15 cellular contexts compared by ENCODE assay signal in the genomic region with DNA sequence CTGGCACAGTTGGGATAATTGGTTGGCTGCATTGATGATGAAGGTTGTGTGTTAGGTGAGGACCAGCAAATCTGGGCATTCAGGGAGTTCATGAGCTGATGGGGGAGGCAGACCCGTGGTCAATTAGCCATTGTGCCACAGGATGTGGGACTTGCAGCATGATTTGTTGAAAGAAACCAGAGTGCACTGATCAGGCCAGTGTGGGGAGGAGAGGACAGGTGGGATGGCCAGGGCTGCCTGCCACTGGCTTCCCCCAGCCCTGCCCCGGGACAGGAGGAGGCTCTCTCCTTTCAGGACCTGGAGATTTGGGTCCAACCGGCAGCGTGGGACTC. TPM values are rescaled to one million over a fixed set of nuclear protein-coding genes. Genes with fewer than 3 reads are reported as not detected.
DNase-seq lines count a peak whose midpoint lies in the region; ATAC-seq, FAIRE-seq and TF ChIP-seq lines count a peak whose summit lies in the region.
"Had no signal": no experiment of that assay in that cellular context is flagged by ENCODE, and none has a peak within 500 bp of the region (broad histone marks: within the 10 kb centered on the region; RNA-seq: fewer than 3 reads in every experiment).

No MANE protein-coding gene starts in this region.

- H3K79me2 ChIP-seq in SK-N-SH (ENCODE audit: insufficient read depth) = peaks cover 92% of the 10 kb centered on the region

- no peak overlapping the region for H3K9ac ChIP-seq in SK-N-SH

- peaks cover 81% of the 10 kb centered on the region for H4K20me1 ChIP-seq in SK-N-SH (ENCODE audit: insufficient read depth)

- FAIRE-seq in GM12892 (lab: Jason Lieb, UNC) = no peak

- CTCF ChIA-PET in SK-N-SH (lab: Yijun Ruan, JAX) = interaction anchor here (4.2 kb wide), 1 partner anchor 108 kb away, joined by 28 read pairs; no protein-coding TSS in a partner anchor

- DNase-seq in SK-N-SH = peak; percentile 27
- no peak for DNase-seq in dorsolateral prefrontal cortex
- DNase-seq in myocyte (ENCODE audit: low read depth) = peak; percentile 40
- DNase-seq in upper lobe of right lung = no peak
- DNase-seq in GM12892 (ENCODE audit: insufficient read length) = no peak
- DNase-seq: 8988T; activated CD4-positive, alpha-beta memory T cell treated with anti-CD3 and anti-CD28 coated beads, Interleukin-2, amount 10 ng/mL, durations not matched to agents 7 days and 5 days; amniotic stem cell; GF-D8; GOT3; NCI-H2029 treated with DMSO at 0.1 percent for 48 hours; SHP77 treated with DMSO at 0.1 percent for 48 hours had no signal

- H2AFZ ChIP-seq in SK-N-SH (ENCODE audit: low read depth) = no peak overlapping the region

- H3F3A ChIP-seq in SK-N-SH (replicated peaks; ENCODE audit: insufficient read depth) = no peaks in the 10 kb centered on the region

- H3K27ac ChIP-seq in SK-N-SH (ENCODE audit: low read depth in 2 of 2, low read length in 1 of 2) = peak overlapping the region in 1 of 2 experiments; percentile 39; a peak in 1 of 4 replicates
- H3K27ac ChIP-seq in dorsolateral prefrontal cortex = peak overlapping the region in 43 of 59 donors; percentile 5 to 95 (median 59)
- H3K27ac ChIP-seq in upper lobe of right lung = peak overlapping the region; percentile 65

- H3K36me3 ChIP-seq in SK-N-SH (replicated peaks in 1 of 2; ENCODE audit: control insufficient read depth in 1 of 2, insufficient read depth in 2 of 2, low read length in 1 of 2) (no peaks in the 10 kb centered on the region), upper lobe of right lung (no peaks in the 10 kb centered on the region)

- peak overlapping the region; percentile 1; the same call in 1 of the 2 replicates for H3K4me2 ChIP-seq in SK-N-SH

- POLR2A ChIA-PET in SK-N-SH (lab: Yijun Ruan, JAX) = no interaction called here

- H3K9me3 ChIP-seq in SK-N-SH (no peaks in the 10 kb centered on the region), upper lobe of right lung (no peaks in the 10 kb centered on the region)

- H3K4me3 ChIP-seq in SK-N-SH (ENCODE audit: low read depth in 2 of 2, low read length in 1 of 2) (no peak overlapping the region), dorsolateral prefrontal cortex (peak overlapping the region in 21 of 59 donors; percentile 0 to 41 (median 23)), upper lobe of right lung (no peak overlapping the region)

- TF ChIP-seq CTCF in SK-N-SH (IDR thresholded peaks at IDR 0.05) (no peak), dorsolateral prefrontal cortex (IDR thresholded peaks at IDR 0.05 in 54 of 56, conservative IDR thresholded peaks at IDR 0.05 in 2 of 56; ENCODE audit: low read depth in 1 of 56, partially characterized antibody in 56 of 56) (no peak), upper lobe of right lung (IDR thresholded peaks at IDR 0.05) (no peak)

- WGBS in SK-N-SH (ENCODE audit: low lambda C conversion rate) = 91% methylated on average over 4 of the region's 4 CpGs

- H3K4me1 ChIP-seq in SK-N-SH (ENCODE audit: control insufficient read depth in 1 of 2, insufficient read depth in 2 of 2, low read depth in 1 of 2, low read length in 1 of 2) = peaks cover 16 to 38% of the 10 kb centered on the region in 2 experiments; a peak in 3 of 4 replicates
- peaks cover 25% of the 10 kb centered on the region for H3K4me1 ChIP-seq in upper lobe of right lung

- ATAC-seq in SK-N-SH treated with all-trans-retinoic acid at 6 μM for 48 hours (no peak), upper lobe of right lung (no peak), HG03175 (IDR thresholded peaks at IDR 0.05; ENCODE audit: unreplicated experiment) (no peak), GM18502 (IDR thresholded peaks at IDR 0.05; ENCODE audit: poor library complexity, unreplicated experiment) (no peak)

- H3K9me2 ChIP-seq in SK-N-SH = no peaks in the 10 kb centered on the region

- intact Hi-C loops in dorsolateral prefrontal cortex (cut with DNase I) = loop anchor here (5.0 kb wide), 2 partner anchors 34 to 79 kb away; no protein-coding TSS in a partner anchor
- intact Hi-C loops in upper lobe of right lung (cut with DNase I) = no loop called here

- TF ChIP-seq EP300 in SK-N-SH (IDR thresholded peaks at IDR 0.05; ENCODE audit: borderline replicate concordance in 1 of 2, low read depth in 1 of 2, low read length in 1 of 2) = no peak

- no peaks in the 10 kb centered on the region for H3K27me3 ChIP-seq in SK-N-SH (ENCODE audit: insufficient read depth)
- H3K27me3 ChIP-seq in dorsolateral prefrontal cortex = no peaks in the 10 kb centered on the region
- no peaks in the 10 kb centered on the region for H3K27me3 ChIP-seq in upper lobe of right lung

- no peak for TF ChIP-seq RAD21 in SK-N-SH (IDR thresholded peaks at IDR 0.05; ENCODE audit: low read length)

- TF ChIP-seq POLR2A in GM12892 (IDR thresholded peaks at IDR 0.05; ENCODE audit: low read depth, low read length) = no peak

TF ChIP-seq in SK-N-SH, 30 proteins besides CTCF, POLR2A, EP300 and RAD21:
- TF ChIP-seq, protein P1, sequence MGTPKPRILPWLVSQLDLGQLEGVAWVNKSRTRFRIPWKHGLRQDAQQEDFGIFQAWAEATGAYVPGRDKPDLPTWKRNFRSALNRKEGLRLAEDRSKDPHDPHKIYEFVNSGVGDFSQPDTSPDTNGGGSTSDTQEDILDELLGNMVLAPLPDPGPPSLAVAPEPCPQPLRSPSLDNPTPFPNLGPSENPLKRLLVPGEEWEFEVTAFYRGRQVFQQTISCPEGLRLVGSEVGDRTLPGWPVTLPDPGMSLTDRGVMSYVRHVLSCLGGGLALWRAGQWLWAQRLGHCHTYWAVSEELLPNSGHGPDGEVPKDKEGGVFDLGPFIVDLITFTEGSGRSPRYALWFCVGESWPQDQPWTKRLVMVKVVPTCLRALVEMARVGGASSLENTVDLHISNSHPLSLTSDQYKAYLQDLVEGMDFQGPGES (IDR thresholded peaks at IDR 0.05; ENCODE audit: low read depth, low read length) = no peak
- TF ChIP-seq TEAD4 (IDR thresholded peaks at IDR 0.05; ENCODE audit: borderline replicate concordance, insufficient read depth) (no peak), RXRA (IDR thresholded peaks at IDR 0.05; ENCODE audit: borderline replicate concordance, low read depth) (no peak), YY1 (IDR thresholded peaks at IDR 0.05; ENCODE audit: low read depth) (no peak)

TF ChIP-seq in SK-N-SH treated with all-trans-retinoic acid at 6 μM for 48 hours, 23 proteins besides CTCF, POLR2A, EP300 and RAD21:
- TF ChIP-seq GLIS3 (CRISPR knock-in tag; IDR thresholded peaks at IDR 0.05) (no peak), ESRRG (CRISPR knock-in tag; IDR thresholded peaks at IDR 0.05) (no peak), TCF4 (CRISPR knock-in tag; IDR thresholded peaks at IDR 0.05; ENCODE audit: borderline replicate concordance) (no peak), BACH2 (CRISPR knock-in tag; IDR thresholded peaks at IDR 0.05; ENCODE audit: borderline replicate concordance) (no peak)
- TF ChIP-seq, protein P2, sequence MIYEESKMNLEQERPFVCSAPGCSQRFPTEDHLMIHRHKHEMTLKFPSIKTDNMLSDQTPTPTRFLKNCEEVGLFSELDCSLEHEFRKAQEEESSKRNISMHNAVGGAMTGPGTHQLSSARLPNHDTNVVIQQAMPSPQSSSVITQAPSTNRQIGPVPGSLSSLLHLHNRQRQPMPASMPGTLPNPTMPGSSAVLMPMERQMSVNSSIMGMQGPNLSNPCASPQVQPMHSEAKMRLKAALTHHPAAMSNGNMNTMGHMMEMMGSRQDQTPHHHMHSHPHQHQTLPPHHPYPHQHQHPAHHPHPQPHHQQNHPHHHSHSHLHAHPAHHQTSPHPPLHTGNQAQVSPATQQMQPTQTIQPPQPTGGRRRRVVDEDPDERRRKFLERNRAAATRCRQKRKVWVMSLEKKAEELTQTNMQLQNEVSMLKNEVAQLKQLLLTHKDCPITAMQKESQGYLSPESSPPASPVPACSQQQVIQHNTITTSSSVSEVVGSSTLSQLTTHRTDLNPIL (CRISPR knock-in tag; IDR thresholded peaks at IDR 0.05; ENCODE audit: low read depth) = no peak
TF ChIP-seq in SK-N-SH treated with all-trans-retinoic acid at 6 μM for 48 hours: peak in this region for 0.

RNA-seq across cellular contexts. Expression of a gene that starts 4.3 kb away (rescaled TPM):
- polyA plus RNA-seq in SK-N-SH (2012; rRNA removed) = 9.6 and 14.3 TPM in 2 replicates
- polyA plus RNA-seq in SK-N-SH (2012; cell fraction: cytosol; rRNA removed) = 8.6 and 11.9 TPM in 2 replicates
- polyA plus RNA-seq in SK-N-SH (2012; cell fraction: nucleus; rRNA removed) = 19.0 and 26.1 TPM in 2 replicates
- total RNA-seq in dorsolateral prefrontal cortex (100 to 1,000 TPM; 111 to 263 (median 148) TPM), myocyte (14.5 and 22.7 TPM in 2 replicates), upper lobe of right lung (24.3 TPM)
- 13.4 TPM for polyA plus RNA-seq in myocyte (2012)
- 21.0 TPM for polyA plus RNA-seq in GM12892 (2012; ENCODE audit: missing spikeins)

RNA-seq across cellular contexts. Expression of a gene that starts 39.3 kb away (rescaled TPM):
- polyA plus RNA-seq in SK-N-SH (2012; rRNA removed) = 31.2 and 36.1 TPM in 2 replicates
- polyA plus RNA-seq in SK-N-SH (2012; cell fraction: cytosol; rRNA removed) = 28.8 and 34.3 TPM in 2 replicates
- polyA plus RNA-seq in SK-N-SH (2012; cell fraction: nucleus; rRNA removed) = 14.6 and 17.1 TPM in 2 replicates
- 10 to 100 TPM; 10.9 to 31.7 (median 19.3) TPM for total RNA-seq in dorsolateral prefrontal cortex
- total RNA-seq in myocyte = 12.1 and 13.0 TPM in 2 replicates
- polyA plus RNA-seq in myocyte (2012) = 14.4 TPM
- total RNA-seq in upper lobe of right lung = 16.3 TPM
- polyA plus RNA-seq in GM12892 (2012; ENCODE audit: missing spikeins) = 64.7 TPM

Comparison
In these comparisons a context has a peak if more than half of its experiments do, and no peak if none do; other contexts are left out.
1. DNase-seq: peak in SK-N-SH (single experiment) and myocyte (single experiment); none in dorsolateral prefrontal cortex (0 of 10), upper lobe of right lung (single experiment) and GM12892 (single experiment).